ENCODE assay signal across 8 cellular contexts in the genomic region with DNA sequence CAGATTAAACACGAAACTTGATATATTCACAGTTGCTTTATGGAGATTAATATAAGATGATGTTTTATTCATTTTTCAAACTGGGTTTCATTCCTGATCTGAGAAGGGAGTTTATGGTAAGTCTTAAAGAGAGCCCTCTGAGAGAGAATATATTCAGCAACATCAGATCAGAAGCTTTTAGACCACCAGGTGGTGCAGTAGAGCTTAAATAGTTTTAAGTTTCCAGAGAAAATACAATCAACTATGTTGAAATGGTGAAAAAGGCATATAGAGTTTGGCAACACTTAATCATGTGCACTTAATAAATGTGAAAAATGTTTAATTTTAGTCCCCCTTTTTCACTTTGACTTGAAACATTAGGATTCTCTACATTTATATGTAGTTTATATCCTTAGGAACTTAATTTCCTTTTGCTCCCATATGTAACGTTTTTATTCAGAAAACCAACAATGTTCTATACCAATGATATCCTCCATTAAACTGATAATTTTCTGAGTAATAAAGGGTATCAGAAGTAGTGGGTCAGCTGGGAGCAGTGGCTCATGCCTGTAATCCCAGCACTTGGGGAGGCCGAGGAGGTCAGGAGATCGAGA.
DNase-seq lines count a peak whose midpoint lies in the region; ATAC-seq and TF ChIP-seq lines count a peak whose summit lies in the region.

No MANE protein-coding gene starts in this region.

- H3K4me1 Mint-ChIP-seq in CD4-positive, CD25-positive, alpha-beta regulatory T cell, result peaks cover 12 to 37% (median 18%) of the 10 kb centered on the region in 4 donors
- peaks cover 30% of the 10 kb centered on the region for H3K4me1 Mint-ChIP-seq in neural progenitor cell

- no peaks in the 10 kb centered on the region for H3K27me3 Mint-ChIP-seq in CD4-positive, CD25-positive, alpha-beta regulatory T cell
- no peaks in the 10 kb centered on the region for H3K27me3 Mint-ChIP-seq in neural progenitor cell (ENCODE audit: insufficient read depth, low read depth)

- no peaks in the 10 kb centered on the region for H3K79me2 ChIP-seq in neural progenitor cell (ENCODE audit: low read depth)

- no peak overlapping the region for H3K4me2 ChIP-seq in neural progenitor cell

- H3K36me3 Mint-ChIP-seq in CD4-positive, CD25-positive, alpha-beta regulatory T cell, result no peaks in the 10 kb centered on the region
- H3K36me3 Mint-ChIP-seq in neural progenitor cell, result peaks cover 14% of the 10 kb centered on the region

- H4K20me1 ChIP-seq in neural progenitor cell (ENCODE audit: low read depth), result no peaks in the 10 kb centered on the region

- H3K36me3 ChIP-seq in CD4-positive, CD25-positive, alpha-beta regulatory T cell (ENCODE audit: control insufficient read depth, insufficient read depth, low read length), result no peaks in the 10 kb centered on the region
- H3K36me3 ChIP-seq in neural progenitor cell, result no peaks in the 10 kb centered on the region

- no peaks in the 10 kb centered on the region for H3K27me3 ChIP-seq in CD4-positive, CD25-positive, alpha-beta regulatory T cell (ENCODE audit: control insufficient read depth, insufficient read depth, low read length)
- H3K27me3 ChIP-seq in neural progenitor cell, result no peaks in the 10 kb centered on the region

- ATAC-seq in CD4-positive, CD25-positive, alpha-beta regulatory T cell (ENCODE audit: low read depth in 2 of 2), result no peak
- ATAC-seq in GM18868 (IDR thresholded peaks at IDR 0.05; ENCODE audit: unreplicated experiment), result peak; percentile 11
- ATAC-seq in GM18867 (IDR thresholded peaks at IDR 0.05; ENCODE audit: unreplicated experiment), result no peak

- TF ChIP-seq POLR2A in erythroblast (IDR thresholded peaks at IDR 0.05; ENCODE audit: low read length), result no peak

- peaks cover 6% of the 10 kb centered on the region for H3F3A ChIP-seq in neural progenitor cell (ENCODE audit: low read depth)

- H3K4me1 ChIP-seq in CD4-positive, CD25-positive, alpha-beta regulatory T cell (ENCODE audit: control insufficient read depth, insufficient read depth, low read length, poor library complexity, severe bottlenecking), result peaks cover 7% of the 10 kb centered on the region
- H3K4me1 ChIP-seq in neural progenitor cell, result no peaks in the 10 kb centered on the region

- H3K4me3 Mint-ChIP-seq in CD4-positive, CD25-positive, alpha-beta regulatory T cell, result no peak overlapping the region
- no peak overlapping the region for H3K4me3 Mint-ChIP-seq in neural progenitor cell

- H3K27ac Mint-ChIP-seq in CD4-positive, CD25-positive, alpha-beta regulatory T cell, result no peak overlapping the region
- no peak overlapping the region for H3K27ac Mint-ChIP-seq in neural progenitor cell

- H2AFZ ChIP-seq in neural progenitor cell (replicated peaks), result no peak overlapping the region

- TF ChIP-seq CTCF in neural progenitor cell (IDR thresholded peaks at IDR 0.05), result peak; percentile 85

- no peak overlapping the region for H3K27ac ChIP-seq in CD4-positive, CD25-positive, alpha-beta regulatory T cell (ENCODE audit: insufficient read depth, low read length, poor library complexity, severe bottlenecking)
- H3K27ac ChIP-seq in neural progenitor cell, result no peak overlapping the region

- no peaks in the 10 kb centered on the region for H3K9me3 ChIP-seq in CD4-positive, CD25-positive, alpha-beta regulatory T cell (ENCODE audit: control insufficient read depth in 2 of 2, low read length in 2 of 2)
- H3K9me3 ChIP-seq in neural progenitor cell (ENCODE audit: low read depth), result no peaks in the 10 kb centered on the region

- no peak overlapping the region for H3K9ac ChIP-seq in neural progenitor cell

- no peak overlapping the region for H3K4me3 ChIP-seq in CD4-positive, CD25-positive, alpha-beta regulatory T cell (ENCODE audit: low read depth, low read length)
- H3K4me3 ChIP-seq in neural progenitor cell, result no peak overlapping the region

- peak; percentile 14 to 76 (median 46) for DNase-seq in CD4-positive, CD25-positive, alpha-beta regulatory T cell
- DNase-seq in NCI-H146 (lab: John Stamatoyannopoulos, UW), result peak; percentile 69
- peak in 3 of 5 donors; percentile 18 to 67 (median 39) for DNase-seq in T-helper 1 cell
- DNase-seq in erythroblast (lab: John Stamatoyannopoulos, UW), result peak; percentile 48 to 67
- DNase-seq in neural progenitor cell (ENCODE audit: low spot score), result peak; percentile 77
- no peak for DNase-seq in 8988T

- no peaks in the 10 kb centered on the region for H3K9me3 Mint-ChIP-seq in CD4-positive, CD25-positive, alpha-beta regulatory T cell
- no peaks in the 10 kb centered on the region for H3K9me3 Mint-ChIP-seq in neural progenitor cell
